Comparison of ENCODE assay signal across 21 cellular contexts in the genomic region with DNA sequence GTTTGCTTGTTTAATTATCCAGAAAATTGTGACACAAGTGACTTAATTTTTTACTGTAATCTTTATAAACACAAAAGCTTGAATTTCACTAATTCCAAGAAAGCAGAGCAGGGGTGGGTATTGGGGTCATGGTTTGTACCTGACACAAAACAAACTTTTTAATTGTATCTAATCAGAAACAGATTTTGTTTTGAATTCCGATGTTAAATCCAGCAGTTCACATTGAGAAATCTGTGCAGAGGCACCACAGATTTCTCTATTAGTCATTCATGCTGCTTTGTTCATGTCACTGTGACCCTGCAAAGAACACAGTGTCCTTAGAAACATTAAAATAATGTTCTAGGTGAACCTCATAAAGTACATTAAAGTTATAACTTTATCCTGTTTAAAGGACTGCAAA.
DNase-seq lines count a peak whose midpoint lies in the region; ATAC-seq and TF ChIP-seq lines count a peak whose summit lies in the region.
"Had no signal": no experiment of that assay in that cellular context is flagged by ENCODE, and none has a peak within 500 bp of the region (broad histone marks: within the 10 kb centered on the region; RNA-seq: fewer than 3 reads in every experiment).

No MANE protein-coding gene starts in this region.

- H3K9me3 ChIP-seq in mammary epithelial cell (replicated peaks; ENCODE audit: insufficient read depth, low read length) (no peaks in the 10 kb centered on the region), uterus (no peaks in the 10 kb centered on the region)
- H3K9me3 ChIP-seq: esophagus squamous epithelium, prostate gland had no signal

- dilution Hi-C loops in mammary epithelial cell (cut with HindIII; ENCODE audit: low sequenced_read_pairs): no loop called here

- in situ Hi-C loops in mammary epithelial cell (cut with MboI; ENCODE audit: low sequenced_read_pairs in 2 of 2): no loop called here
- in situ Hi-C loops in astrocyte of the cerebellum (cut with HindIII; ENCODE audit: low sequenced_read_pairs): no loop called here

- H3K36me3 ChIP-seq in mammary epithelial cell (ENCODE audit: insufficient read depth, low read length) (no peaks in the 10 kb centered on the region), uterus (no peaks in the 10 kb centered on the region)
- H3K36me3 ChIP-seq: esophagus squamous epithelium, prostate gland had no signal

- H3K79me2 ChIP-seq in mammary epithelial cell (ENCODE audit: insufficient read depth, low read length): no peaks in the 10 kb centered on the region

- TF ChIP-seq CTCF in MCF 10A (IDR thresholded peaks at IDR 0.05; ENCODE audit: unreplicated experiment): no peak
- TF ChIP-seq CTCF in mammary epithelial cell (conservative IDR thresholded peaks at IDR 0.05 in 1 of 2, IDR thresholded peaks at IDR 0.05 in 1 of 2; ENCODE audit: extremely low read depth in 1 of 2, insufficient read depth in 1 of 2, low read depth in 1 of 2, low read length in 2 of 2): no peak
- no peak for TF ChIP-seq CTCF in astrocyte of the cerebellum (IDR thresholded peaks at IDR 0.05; ENCODE audit: low read depth, low read length, missing control alignments)
- no peak for TF ChIP-seq CTCF in foreskin fibroblast (IDR thresholded peaks at IDR 0.05; ENCODE audit: low read depth, low read length)
- TF ChIP-seq CTCF in uterus (IDR thresholded peaks at IDR 0.05): no peak
- no peak for TF ChIP-seq CTCF in foreskin keratinocyte (conservative IDR thresholded peaks at IDR 0.05)

- H3K4me3 Mint-ChIP-seq in MCF 10A (ENCODE audit: unreplicated experiment): no peak overlapping the region
- H3K4me3 Mint-ChIP-seq: activated CD4-positive, alpha-beta T cell treated with anti-CD3 and anti-CD28 coated beads for 36 hours; mesothelial cell of epicardium; natural killer cell treated with Interleukin-12 subunit alpha and Interleukin-12 subunit beta and Interleukin-15 and Interleukin-18, amount 100 ng/mL, for 72 hours had no signal

- H3K36me3 Mint-ChIP-seq in MCF 10A (ENCODE audit: insufficient read depth, unreplicated experiment): no peaks in the 10 kb centered on the region
- H3K36me3 Mint-ChIP-seq: mesothelial cell of epicardium; natural killer cell treated with Interleukin-12 subunit alpha and Interleukin-12 subunit beta and Interleukin-15 and Interleukin-18, amount 100 ng/mL, for 72 hours had no signal

- H3K27me3 Mint-ChIP-seq in MCF 10A (ENCODE audit: insufficient read depth, unreplicated experiment): no peaks in the 10 kb centered on the region
- H3K27me3 Mint-ChIP-seq: activated CD4-positive, alpha-beta T cell treated with anti-CD3 and anti-CD28 coated beads for 36 hours; natural killer cell treated with Interleukin-12 subunit alpha and Interleukin-12 subunit beta and Interleukin-15 and Interleukin-18, amount 100 ng/mL, for 72 hours had no signal

- no peak for TF ChIP-seq POLR2A in uterus (IDR thresholded peaks at IDR 0.05)

- ATAC-seq in HG02970 (IDR thresholded peaks at IDR 0.05; ENCODE audit: low FRiP score, unreplicated experiment): no peak
- ATAC-seq in foreskin keratinocyte: no peak
- ATAC-seq: activated CD4-positive, alpha-beta T cell treated with anti-CD3 and anti-CD28 coated beads for 36 hours; natural killer cell treated with Interleukin-12 subunit alpha and Interleukin-12 subunit beta and Interleukin-15 and Interleukin-18, amount 100 ng/mL, for 72 hours had no signal

- no peaks in the 10 kb centered on the region for H3K9me3 Mint-ChIP-seq in MCF 10A (ENCODE audit: unreplicated experiment)
- H3K9me3 Mint-ChIP-seq: mesothelial cell of epicardium had no signal

- no peaks in the 10 kb centered on the region for H4K20me1 ChIP-seq in mammary epithelial cell (ENCODE audit: insufficient read depth, low read length)

- WGBS in mammary epithelial cell (ENCODE audit: low coverage, missing lambda C conversion rate): 31% methylated on average over 1 of the region's 1 CpG

- H3K4me1 ChIP-seq in mammary epithelial cell (ENCODE audit: insufficient read depth, low read length) (peaks cover 3% of the 10 kb centered on the region), uterus (peaks cover 0 to 13% of the 10 kb centered on the region in 2 donors), foreskin keratinocyte (no peaks in the 10 kb centered on the region)
- H3K4me1 ChIP-seq: esophagus squamous epithelium, prostate gland had no signal

- H3K4me3 ChIP-seq in mammary epithelial cell (replicated peaks in 1 of 3; ENCODE audit: insufficient read depth in 1 of 3, low read depth in 2 of 3, low read length in 3 of 3) (no peak overlapping the region), astrocyte of the cerebellum (ENCODE audit: low read depth, low read length) (no peak overlapping the region), foreskin fibroblast (ENCODE audit: low read depth in 1 of 2, low read length in 2 of 2) (no peak overlapping the region), uterus (no peak overlapping the region)
- H3K4me3 ChIP-seq: esophagus squamous epithelium, prostate gland had no signal

- peak; percentile 3 for DNase-seq in MCF 10A (ENCODE audit: unreplicated experiment)
- DNase-seq in mammary epithelial cell: no peak
- peak; percentile 49 for DNase-seq in astrocyte of the cerebellum (ENCODE audit: low read depth)
- DNase-seq in foreskin fibroblast: peak; percentile 70 to 81
- peak in 1 of 2 donors; percentile 55 for DNase-seq in uterus
- no peak for DNase-seq in posterior cingulate gyrus
- no peak for DNase-seq in foreskin keratinocyte
- DNase-seq: 8988T; activated CD4-positive, alpha-beta T cell treated with anti-CD3 and anti-CD28 coated beads for 36 hours; activated gamma-delta T cell; amygdala; DMS153; effector CD4-positive, alpha-beta T cell; esophagus squamous epithelium; NCI-H1048; NCI-H2081 had no signal

- H3K4me1 Mint-ChIP-seq in MCF 10A (ENCODE audit: insufficient read depth, unreplicated experiment): peaks cover 14% of the 10 kb centered on the region
- H3K4me1 Mint-ChIP-seq: activated CD4-positive, alpha-beta T cell treated with anti-CD3 and anti-CD28 coated beads for 36 hours; mesothelial cell of epicardium had no signal

- H2AFZ ChIP-seq in mammary epithelial cell (ENCODE audit: low read depth, low read length): no peak overlapping the region

- no TSS peak for BruUV-seq in MCF 10A (replicated peaks; lab: Mats Ljungman, UMichigan)
- no TSS peak for BruUV-seq in mammary epithelial cell (replicated peaks; lab: Mats Ljungman, UMichigan)

- intact Hi-C loops in MCF 10A (cut with micrococcal nuclease): no loop called here
- intact Hi-C loops in mammary epithelial cell (cut with micrococcal nuclease): no loop called here
- intact Hi-C loops in uterus (cut with DNase I; ENCODE audit: low total_unique reads): no loop called here
- intact Hi-C loops in posterior cingulate gyrus (cut with DNase I): no loop called here

- no peaks in the 10 kb centered on the region for H3K27me3 ChIP-seq in mammary epithelial cell (ENCODE audit: insufficient read depth, low read length)
- no peaks in the 10 kb centered on the region for H3K27me3 ChIP-seq in uterus
- no peaks in the 10 kb centered on the region for H3K27me3 ChIP-seq in foreskin keratinocyte
- H3K27me3 ChIP-seq: esophagus squamous epithelium had no signal

- no peak overlapping the region for H3K9ac ChIP-seq in mammary epithelial cell (ENCODE audit: insufficient read depth, low read length)

- peak overlapping the region; percentile 39 for H3K27ac Mint-ChIP-seq in MCF 10A (ENCODE audit: low read depth, unreplicated experiment)
- H3K27ac Mint-ChIP-seq: activated CD4-positive, alpha-beta T cell treated with anti-CD3 and anti-CD28 coated beads for 36 hours; mesothelial cell of epicardium; natural killer cell treated with Interleukin-12 subunit alpha and Interleukin-12 subunit beta and Interleukin-15 and Interleukin-18, amount 100 ng/mL, for 72 hours had no signal

- CTCF ChIA-PET in MCF 10A (lab: Yijun Ruan, JAX): interaction anchor here (0.7 to 0.8 kb wide), 2 partner anchors 46 to 1253 kb away, joined by 3 to 4 read pairs; no protein-coding TSS in a partner anchor
- CTCF ChIA-PET in mammary epithelial cell (lab: Charles Lee; ENCODE audit: low non-redundant PET): no interaction called here

- H3K27ac ChIP-seq in mammary epithelial cell (ENCODE audit: insufficient read depth, low read depth, low read length) (no peak overlapping the region), uterus (peak overlapping the region; percentile 63 to 68), foreskin keratinocyte (no peak overlapping the region)
- H3K27ac ChIP-seq: prostate gland, RWPE1 had no signal

- POLR2A ChIA-PET in MCF 10A (lab: Yijun Ruan, JAX): interaction anchor here (0.7 to 0.8 kb wide), 2 partner anchors 14 to 836 kb away, joined by 3 read pairs; no protein-coding TSS in a partner anchor

- H3K4me2 ChIP-seq in mammary epithelial cell (ENCODE audit: insufficient read depth, low read depth, low read length): no peak overlapping the region

Comparison
In these comparisons a context has a peak if more than half of its experiments do, and no peak if none do; other contexts are left out.
1. DNase-seq: peak in MCF 10A (single experiment), astrocyte of the cerebellum (single experiment) and foreskin fibroblast (2 of 2); none in mammary epithelial cell (single experiment), posterior cingulate gyrus (0 of 10) and foreskin keratinocyte (0 of 2).
2. H3K27ac ChIP-seq: peak in uterus (2 of 2); none in mammary epithelial cell (single experiment) and foreskin keratinocyte (single experiment).